Comparison of ENCODE assay signal across 34 cellular contexts in genomic region chr2:16371751-16372150, GRCh38.
"Had no signal": no experiment of that assay in that cellular context is flagged by ENCODE, and none has a peak within 500 bp of the region (broad histone marks: within the 10 kb centered on the region; RNA-seq: fewer than 3 reads in every experiment).

No MANE protein-coding gene starts in this region.

- H3K36me3 ChIP-seq: MG63 had no signal

- H3K27me3 ChIP-seq: MG63 had no signal

- DNase-seq: Karpas-422, Kasumi-1, MG63, MM.1S, MV-4-11, NCI-H1048, NCI-H1092, NCI-H1092 treated with DMSO at 0.1 percent for 48 hours, NCI-H1105, NCI-H1105 treated with DMSO at 0.1 percent for 48 hours, NCI-H1417, NCI-H1417 treated with DMSO at 0.1 percent for 48 hours, NCI-H1436, NCI-H1436 treated with DMSO at 0.1 percent for 48 hours, NCI-H146, NCI-H1694, NCI-H1694 treated with DMSO at 0.1 percent for 48 hours, NCI-H187, NCI-H187 treated with DMSO at 0.1 percent for 48 hours, NCI-H1930, NCI-H2029, NCI-H2029 treated with DMSO at 0.1 percent for 48 hours, NCI-H2081, NCI-H2081 treated with DMSO at 0.1 percent for 48 hours, NCI-H2107, NCI-H2171, NCI-H2171 treated with DMSO at 0.1 percent for 48 hours, NCI-H2227 treated with DMSO at 0.1 percent for 48 hours, NCI-H226, NCI-H345, NCI-H446, NCI-H446 treated with DMSO at 0.1 percent for 48 hours, NCI-H510A, NCI-H510A treated with DMSO at 0.1 percent for 48 hours had no signal

- H3K4me3 ChIP-seq: MG63 had no signal

- H3K9me3 ChIP-seq: MG63 had no signal
